ENCODE assay signal across 20 cellular contexts in the genomic region with DNA sequence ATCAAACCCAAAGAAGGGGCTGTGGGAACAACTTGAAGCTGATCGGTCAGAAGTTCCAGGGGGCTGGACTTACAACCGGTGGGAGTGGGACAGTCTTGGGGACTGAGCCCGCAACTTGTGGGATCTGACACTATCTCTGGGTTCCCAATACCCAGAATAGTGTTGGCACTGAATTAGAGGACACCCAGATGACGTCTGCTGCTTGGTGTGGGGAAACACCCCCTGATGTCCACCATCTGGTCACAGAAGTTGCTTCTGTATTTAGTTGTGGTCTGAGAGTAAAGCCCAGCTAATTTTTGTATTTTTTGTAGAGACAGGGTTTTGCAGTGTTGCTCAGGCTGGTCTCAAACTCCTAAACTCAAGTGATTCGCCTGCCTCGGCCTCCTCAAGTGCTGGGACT. TPM values are rescaled to one million over a fixed set of nuclear protein-coding genes. Genes with fewer than 3 reads are reported as not detected.
A peak's percentile ranks its signal among the peaks of the same experiment; 100 is the strongest.
DNase-seq lines count a peak whose midpoint lies in the region; ATAC-seq, FAIRE-seq and TF ChIP-seq lines count a peak whose summit lies in the region.
"Had no signal": no experiment of that assay in that cellular context is flagged by ENCODE, and none has a peak within 500 bp of the region (broad histone marks: within the 10 kb centered on the region; RNA-seq: fewer than 3 reads in every experiment).

No MANE protein-coding gene starts in this region.

- no peaks in the 10 kb centered on the region for H3K27me3 ChIP-seq in IMR-90 (ENCODE audit: control insufficient read depth, insufficient read depth, low read length)
- H3K27me3 ChIP-seq in GM12878 (replicated peaks in 1 of 2; ENCODE audit: control insufficient read depth in 2 of 2, insufficient read depth in 2 of 2, low read length in 1 of 2), result no peaks in the 10 kb centered on the region
- H3K27me3 ChIP-seq in skeletal muscle tissue (ENCODE audit: control insufficient read depth in 3 of 3, insufficient read depth in 3 of 3, low read length in 3 of 3), result no peaks in the 10 kb centered on the region
- H3K27me3 ChIP-seq: SJSA1 had no signal

- TF ChIP-seq CTCF in IMR-90 (conservative IDR thresholded peaks at IDR 0.05; ENCODE audit: low read depth, low read length) (no peak), GM12878 (IDR thresholded peaks at IDR 0.05 in 2 of 3, conservative IDR thresholded peaks at IDR 0.05 in 1 of 3; ENCODE audit: control insufficient read depth in 2 of 3, extremely low read depth in 1 of 3, insufficient read depth in 1 of 3, low read depth in 3 of 3, low read length in 3 of 3) (no peak)

- H2BK20ac ChIP-seq in IMR-90 (ENCODE audit: low read depth, low read length), result no peak overlapping the region

- 100% methylated on average over 2 of the region's 6 CpGs; no CpG with 5 or more reads in 1 of the 2 experiments for WGBS in IMR-90 (ENCODE audit: extremely low coverage in 2 of 2, insufficient read length in 1 of 2), 2 experiments
- 69% methylated on average over 6 of the region's 6 CpGs for WGBS in GM12878 (ENCODE audit: insufficient coverage, insufficient replicate concordance, low lambda C conversion rate, missing lambda C conversion rate)

- intact Hi-C loops in IMR-90 (cut with micrococcal nuclease) (no loop called here), GM12878 (cut with micrococcal nuclease; ENCODE audit: unreplicated experiment) (no loop called here)

- H3K36me3 Mint-ChIP-seq in activated naive CD8-positive, alpha-beta T cell treated with anti-CD3 and anti-CD28 coated beads, Interleukin-2, amount 50 U/mL, for 24 hours (ENCODE audit: low read depth), result peaks cover 49% of the 10 kb centered on the region
- peaks cover 39% of the 10 kb centered on the region for H3K36me3 Mint-ChIP-seq in activated naive CD8-positive, alpha-beta T cell treated with anti-CD3 and anti-CD28 coated beads for 36 hours

- BruUV-seq in IMR-90 (replicated peaks; lab: Mats Ljungman, UMichigan), result no TSS peak
- no TSS peak for BruUV-seq in GM12878 (replicated peaks; lab: Mats Ljungman, UMichigan)

- dilution Hi-C loops in IMR-90 (cut with HindIII; ENCODE audit: low sequenced_read_pairs, unreplicated experiment), result no loop called here

- H3K9me3 ChIP-seq in IMR-90 (ENCODE audit: control insufficient read depth, insufficient read depth, low read length) (no peaks in the 10 kb centered on the region), GM12878 (replicated peaks; ENCODE audit: control insufficient read depth, insufficient read depth, low read length) (no peaks in the 10 kb centered on the region), skeletal muscle tissue (ENCODE audit: control insufficient read depth in 3 of 3, low read length in 3 of 3) (no peaks in the 10 kb centered on the region)
- H3K9me3 ChIP-seq: HAP-1, SJSA1 had no signal

- SMC1A ChIA-PET in GM12878 (lab: Charles Lee; ENCODE audit: uncharacterized antibody, unreplicated experiment), result interaction anchor here (1.3 kb wide), 1 partner anchor 18 kb away, joined by 3 read pairs; no protein-coding TSS in a partner anchor

- no peak overlapping the region for H4K91ac ChIP-seq in IMR-90 (ENCODE audit: insufficient read depth, low read depth, low read length)

- in situ Hi-C loops in IMR-90 (cut with MboI; ENCODE audit: low sequenced_read_pairs) (loop anchor here (25.0 kb wide), 1 partner anchor 361 kb away; no protein-coding TSS in a partner anchor), GM12878 (cut with MboI) (no loop called here)

- H3K4me3 Mint-ChIP-seq in activated naive CD8-positive, alpha-beta T cell treated with anti-CD3 and anti-CD28 coated beads, Interleukin-2, amount 50 U/mL, for 24 hours, result no peak overlapping the region
- H3K4me3 Mint-ChIP-seq in activated naive CD8-positive, alpha-beta T cell treated with anti-CD3 and anti-CD28 coated beads for 36 hours, result no peak overlapping the region
- H3K4me3 Mint-ChIP-seq: CD4-positive, CD25-positive, alpha-beta regulatory T cell had no signal

- no peak overlapping the region for H3K14ac ChIP-seq in IMR-90 (replicated peaks; ENCODE audit: low read depth, low read length)

- ATAC-seq in activated naive CD8-positive, alpha-beta T cell treated with anti-CD3 and anti-CD28 coated beads, Interleukin-2, amount 50 U/mL, for 24 hours, result no peak
- ATAC-seq in IMR-90 (ENCODE audit: low read depth) (no peak), GM12878 (peak; percentile 33; the same call in 2 of the 3 replicates), GM18868 (IDR thresholded peaks at IDR 0.05; ENCODE audit: unreplicated experiment) (no peak)

- no peak overlapping the region for H2AK9ac ChIP-seq in IMR-90 (replicated peaks; ENCODE audit: low read depth, low read length, poor library complexity)

- TF ChIP-seq RAD21 in IMR-90 (IDR thresholded peaks at IDR 0.05; ENCODE audit: low read length) (no peak), GM12878 (IDR thresholded peaks at IDR 0.05; ENCODE audit: insufficient read depth, low read depth, low read length) (no peak)

- POLR2A ChIA-PET in IMR-90 (lab: Charles Lee; ENCODE audit: unreplicated experiment) (no interaction called here), GM12878 (lab: Charles Lee) (no interaction called here)

- no peak overlapping the region for H4K5ac ChIP-seq in IMR-90 (ENCODE audit: low read depth, low read length)

- H3K4me2 ChIP-seq in IMR-90 (ENCODE audit: low read depth, low read length), result no peak overlapping the region
- H3K4me2 ChIP-seq in GM12878 (ENCODE audit: control insufficient read depth, insufficient read depth), result no peak overlapping the region

- TF ChIP-seq EP300 in GM12878 (IDR thresholded peaks at IDR 0.05; ENCODE audit: borderline replicate concordance in 1 of 2, control insufficient read depth in 1 of 2, low read depth in 2 of 2, low read length in 2 of 2), result no peak

- H2BK5ac ChIP-seq in IMR-90 (ENCODE audit: low read depth, low read length, poor library complexity, severe bottlenecking), result no peak overlapping the region

- no peak overlapping the region for H4K8ac ChIP-seq in IMR-90 (ENCODE audit: low read depth in 2 of 2, low read length in 2 of 2)

- peak overlapping the region; percentile 83 for H3K27ac Mint-ChIP-seq in activated naive CD8-positive, alpha-beta T cell treated with anti-CD3 and anti-CD28 coated beads, Interleukin-2, amount 50 U/mL, for 24 hours
- H3K27ac Mint-ChIP-seq in activated naive CD8-positive, alpha-beta T cell treated with anti-CD3 and anti-CD28 coated beads for 36 hours, result no peak overlapping the region

- H2AK5ac ChIP-seq in IMR-90 (ENCODE audit: low read depth, low read length), result no peak overlapping the region

- peaks cover 5% of the 10 kb centered on the region; the same call in 1 of the 2 replicates for H3K9me1 ChIP-seq in IMR-90 (ENCODE audit: insufficient read depth, low read length)

- TF ChIP-seq POLR2A in IMR-90 (IDR thresholded peaks at IDR 0.05; ENCODE audit: low read depth, low read length), result no peak
- no peak for TF ChIP-seq POLR2A in GM12878 (IDR thresholded peaks at IDR 0.05; ENCODE audit: low read depth, low read length)

- CTCF ChIA-PET in IMR-90 (lab: Yijun Ruan, JAX) (no interaction called here), GM12878 (lab: Yijun Ruan, JAX) (no interaction called here)

- no peak overlapping the region for H3K18ac ChIP-seq in IMR-90 (ENCODE audit: low read depth, low read length)

- no peaks in the 10 kb centered on the region for H3K27me3 Mint-ChIP-seq in activated naive CD8-positive, alpha-beta T cell treated with anti-CD3 and anti-CD28 coated beads, Interleukin-2, amount 50 U/mL, for 24 hours
- H3K27me3 Mint-ChIP-seq in activated naive CD8-positive, alpha-beta T cell treated with anti-CD3 and anti-CD28 coated beads for 36 hours, result no peaks in the 10 kb centered on the region
- H3K27me3 Mint-ChIP-seq: CD4-positive, CD25-positive, alpha-beta regulatory T cell had no signal

- peaks cover 26% of the 10 kb centered on the region for H3K4me1 Mint-ChIP-seq in activated naive CD8-positive, alpha-beta T cell treated with anti-CD3 and anti-CD28 coated beads, Interleukin-2, amount 50 U/mL, for 24 hours
- H3K4me1 Mint-ChIP-seq in activated naive CD8-positive, alpha-beta T cell treated with anti-CD3 and anti-CD28 coated beads for 36 hours, result peaks cover 21% of the 10 kb centered on the region

- RAD21 ChIA-PET in GM12878 (lab: Charles Lee; ENCODE audit: unreplicated experiment), result no interaction called here

- H3K4me1 ChIP-seq in IMR-90 (ENCODE audit: control insufficient read depth, insufficient read depth, low read length) (no peaks in the 10 kb centered on the region; the same call in 1 of the 2 replicates), GM12878 (ENCODE audit: control insufficient read depth, insufficient read depth, low read length) (no peaks in the 10 kb centered on the region), skeletal muscle tissue (ENCODE audit: control insufficient read depth in 3 of 3, insufficient read depth in 3 of 3, low read length in 3 of 3) (peaks cover 0 to 25% (median 6%) of the 10 kb centered on the region in 3 donors)
- H3K4me1 ChIP-seq: HAP-1, SJSA1 had no signal

- H3K79me1 ChIP-seq in IMR-90 (ENCODE audit: low read depth in 1 of 2, low read length in 2 of 2), result peaks cover 0 to 10% of the 10 kb centered on the region in 2 experiments; a peak in 2 of 4 replicates

- H2AFZ ChIP-seq in IMR-90 (replicated peaks; ENCODE audit: low read length, poor library complexity), result no peak overlapping the region
- H2AFZ ChIP-seq in GM12878 (ENCODE audit: control insufficient read depth, low read depth, low read length), result no peak overlapping the region

- no peak overlapping the region for H3K4me3 ChIP-seq in IMR-90 (ENCODE audit: insufficient read depth, low read depth, low read length)
- H3K4me3 ChIP-seq in GM12878, result no peak overlapping the region
- no peak overlapping the region for H3K4me3 ChIP-seq in skeletal muscle tissue (ENCODE audit: low read length in 3 of 3)
- H3K4me3 ChIP-seq: HAP-1, SJSA1 had no signal

- no peaks in the 10 kb centered on the region for H4K20me1 ChIP-seq in IMR-90 (ENCODE audit: insufficient read depth, low read length)
- no peaks in the 10 kb centered on the region for H4K20me1 ChIP-seq in GM12878 (ENCODE audit: control insufficient read depth, insufficient read depth)

- DNase-seq in activated naive CD8-positive, alpha-beta T cell treated with anti-CD3 and anti-CD28 coated beads, Interleukin-2, amount 50 U/mL, for 24 hours, result no peak
- no peak for DNase-seq in activated naive CD8-positive, alpha-beta T cell treated with anti-CD3 and anti-CD28 coated beads for 36 hours
- DNase-seq in IMR-90 (peak; percentile 10), GM12878 (ENCODE audit: low read depth, low spot score) (no peak), HTR-8/SVneo (ENCODE audit: insufficient read length, low spot score) (no peak), NCI-H1092 treated with DMSO at 0.1 percent for 48 hours (lab: John Stamatoyannopoulos, UW) (no peak)
- DNase-seq: ACHN; CD4-positive, CD25-positive, alpha-beta regulatory T cell; KBM-7; NCI-H1048; NCI-H1694; NCI-H2107; NCI-H226; NCI-H526; NK-92 treated with Interleukin-12 subunit alpha and Interleukin-12 subunit beta, amount 100 ng/mL, for 24 hours; OCI-M1 had no signal

- FAIRE-seq in GM12878 (lab: Jason Lieb, UNC), result no peak
- FAIRE-seq in HTR-8/SVneo (lab: Jason Lieb, UNC), result no peak

- no peak overlapping the region for H3K23ac ChIP-seq in IMR-90 (ENCODE audit: low read depth, low read length)

- H3K79me2 ChIP-seq in GM12878 (ENCODE audit: control insufficient read depth, insufficient read depth, low read length), result no peaks in the 10 kb centered on the region

- peaks cover 2% of the 10 kb centered on the region for H3K36me3 ChIP-seq in IMR-90 (ENCODE audit: control insufficient read depth, insufficient read depth, low read length)
- no peaks in the 10 kb centered on the region; a peak in 1 of 4 replicates for H3K36me3 ChIP-seq in GM12878 (ENCODE audit: control insufficient read depth in 2 of 2, insufficient read depth in 2 of 2, low read length in 1 of 2)
- H3K36me3 ChIP-seq in skeletal muscle tissue (ENCODE audit: control insufficient read depth in 3 of 3, insufficient read depth in 3 of 3, low read length in 3 of 3), result peaks cover 0 to 7% (median 3%) of the 10 kb centered on the region in 3 donors

- H3K9ac ChIP-seq in IMR-90 (ENCODE audit: low read depth, low read length) (no peak overlapping the region), GM12878 (ENCODE audit: control insufficient read depth, insufficient read depth, low read length) (no peak overlapping the region), skeletal muscle tissue (ENCODE audit: low read depth in 1 of 3, low read length in 3 of 3) (no peak overlapping the region)

- no peak overlapping the region for H2BK15ac ChIP-seq in IMR-90 (ENCODE audit: low read depth, low read length)

- no peaks in the 10 kb centered on the region for H3K9me3 Mint-ChIP-seq in activated naive CD8-positive, alpha-beta T cell treated with anti-CD3 and anti-CD28 coated beads, Interleukin-2, amount 50 U/mL, for 24 hours
- H3K9me3 Mint-ChIP-seq in activated naive CD8-positive, alpha-beta T cell treated with anti-CD3 and anti-CD28 coated beads for 36 hours, result peaks cover 5% of the 10 kb centered on the region
- H3K9me3 Mint-ChIP-seq: CD4-positive, CD25-positive, alpha-beta regulatory T cell had no signal

- no peak overlapping the region for H3K27ac ChIP-seq in IMR-90 (ENCODE audit: insufficient read depth, low read length)
- H3K27ac ChIP-seq in GM12878 (ENCODE audit: control insufficient read depth, insufficient read depth), result no peak overlapping the region
- peak overlapping the region; percentile 63 for H3K27ac ChIP-seq in skeletal muscle tissue (ENCODE audit: low read depth, low read length)
- H3K27ac ChIP-seq: SJSA1 had no signal

- H3K56ac ChIP-seq in IMR-90 (ENCODE audit: extremely low read depth, insufficient read depth, low read length), result no peak overlapping the region

- H3K4ac ChIP-seq in IMR-90 (ENCODE audit: low read depth, low read length), result no peak overlapping the region

- H2BK120ac ChIP-seq in IMR-90 (ENCODE audit: low read depth, low read length), result no peak overlapping the region

RNA-seq across cellular contexts. Expression of a gene that starts 28.8 kb away (rescaled TPM):
- 100 to 1,000 TPM; 624 to 628 TPM for total RNA-seq in activated naive CD8-positive, alpha-beta T cell treated with anti-CD3 and anti-CD28 coated beads for 36 hours
- total RNA-seq in IMR-90 (2012; rRNA removed) (94.1 and 240 TPM in 2 replicates), GM12878 (2014; rRNA removed) (334 and 376 TPM in 2 replicates), GM12878 (2014; rRNA removed; fragmentation: Illumina TruSeq; extraction: Trizol) (471 and 509 TPM in 2 replicates), GM12878 (2021) (383 and 385 TPM in 2 replicates), skeletal muscle tissue (187 TPM)
- polyA plus RNA-seq in IMR-90 (2012; rRNA removed) (153 TPM in 2 replicates), GM12878 (2011; rRNA removed) (416 and 531 TPM in 2 replicates), GM12878 (2014; fragmentation: Illumina TruSeq; extraction: Trizol) (414 and 440 TPM in 2 replicates), GM12878 (2014; fragmentation: Nextera tagmentation; extraction: Ambion mirVana) (100 to 1,000 TPM in 1 of 2 experiments, 10 to 100 TPM in 1; 76.7 to 111 TPM), GM12878 (2014; rRNA removed) (343 and 346 TPM in 2 replicates), GM12878 (2016; fragmentation: Nextera tagmentation; extraction: Ambion mirVana) (100 to 1,000 TPM; 384 to 389 TPM)
- polyA plus RNA-seq in IMR-90 (2012; cell fraction: cytosol; rRNA removed), result 65.9 and 68.8 TPM in 2 replicates
- polyA plus RNA-seq in IMR-90 (2012; cell fraction: nucleus; rRNA removed; ENCODE audit: low replicate concordance), result 22.2 and 52.1 TPM in 2 replicates
- 200 and 206 TPM in 2 replicates for total RNA-seq in GM12878 (2013; cell fraction: nucleolus; rRNA removed)
- 133 TPM for polyA plus RNA-seq in GM12878 (2011; ENCODE audit: low read depth)
- polyA plus RNA-seq in GM12878 (2011; cell fraction: cytosol; rRNA removed), result 172 and 204 TPM in 2 replicates
- polyA plus RNA-seq in GM12878 (2011; cell fraction: nucleus; rRNA removed), result 107 and 186 TPM in 2 replicates
- 308 and 325 TPM in 2 replicates for polyA plus RNA-seq in GM12878 (2012)
- 117 and 148 TPM in 2 replicates for polyA minus RNA-seq in GM12878 (2011; rRNA and poly(A)+ RNA removed)
- 120 and 146 TPM in 2 replicates for polyA minus RNA-seq in GM12878 (2011; cell fraction: cytosol; rRNA and poly(A)+ RNA removed)
- 45.2 and 84.8 TPM in 2 replicates for polyA minus RNA-seq in GM12878 (2011; cell fraction: nucleus; rRNA and poly(A)+ RNA removed)
